16 cellular contexts compared by ENCODE assay signal in the genomic region with DNA sequence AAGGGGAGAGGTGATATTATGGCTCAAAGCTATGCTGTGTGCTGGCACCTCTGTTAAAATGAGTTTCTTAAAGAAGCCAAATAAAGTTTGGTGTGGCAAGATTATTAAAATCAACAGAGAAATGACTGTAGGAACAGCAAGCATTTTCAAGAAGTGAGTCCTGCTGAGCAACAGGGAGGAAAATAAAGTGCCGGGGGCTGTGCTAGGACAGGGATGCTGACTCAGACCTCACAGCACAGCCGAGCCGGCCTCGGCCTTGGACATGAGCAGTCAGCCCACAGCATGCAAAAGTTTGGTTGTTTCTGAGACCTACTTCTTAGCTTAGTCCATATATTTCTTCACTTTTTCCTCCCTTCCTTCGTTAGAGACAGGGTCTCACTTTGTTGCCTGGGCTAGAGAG. TPM values are rescaled to one million over a fixed set of nuclear protein-coding genes. Genes with fewer than 3 reads are reported as not detected.
DNase-seq lines count a peak whose midpoint lies in the region; ATAC-seq and TF ChIP-seq lines count a peak whose summit lies in the region.
"Had no signal": no experiment of that assay in that cellular context is flagged by ENCODE, and none has a peak within 500 bp of the region (broad histone marks: within the 10 kb centered on the region; RNA-seq: fewer than 3 reads in every experiment).

No MANE protein-coding gene starts in this region.

- intact Hi-C loops in tibial artery (cut with DNase I; ENCODE audit: low total_unique reads) (no loop called here), aorta (cut with DNase I) (no loop called here)

- peak; percentile 51 for DNase-seq in HK-2 (ENCODE audit: unreplicated experiment)
- peak; percentile 83 for DNase-seq in adipocyte (ENCODE audit: low read depth)
- DNase-seq in fibroblast of peridontal ligament (ENCODE audit: extremely low read depth): peak; percentile 71
- DNase-seq in NCI-H1092 treated with DMSO at 0.1 percent for 48 hours (lab: John Stamatoyannopoulos, UW): no peak
- no peak for DNase-seq in tibial artery
- DNase-seq in aorta: no peak
- DNase-seq: activated CD4-positive, alpha-beta T cell treated with anti-CD3 and anti-CD28 coated beads, Interleukin-2, amount 10 ng/mL, durations not matched to agents 7 days and 5 days; activated T-cell treated with anti-CD3 and anti-CD28 coated beads, Interleukin-2, amount 50 U/mL, for 4 hours; glutamatergic neuron; left colon; NCI-H1436 treated with DMSO at 0.1 percent for 48 hours had no signal

- H3K4me2 ChIP-seq in skeletal muscle satellite cell (ENCODE audit: low read length): peak overlapping the region; percentile 22
- H3K4me2 ChIP-seq: PC-9 had no signal

- WGBS in aorta, 2 donors: 59 to 65% methylated on average over 5 of the region's 5 CpGs

- TF ChIP-seq CTCF in tibial artery (IDR thresholded peaks at IDR 0.05): no peak

- H3K27me3 ChIP-seq in adipocyte (replicated peaks; ENCODE audit: control insufficient read depth, insufficient read depth, low read length): no peaks in the 10 kb centered on the region
- H3K27me3 ChIP-seq in skeletal muscle satellite cell (ENCODE audit: control insufficient read depth, insufficient read depth, low read length): no peaks in the 10 kb centered on the region
- H3K27me3 ChIP-seq in tibial artery: no peaks in the 10 kb centered on the region
- no peaks in the 10 kb centered on the region for H3K27me3 ChIP-seq in aorta (ENCODE audit: control insufficient read depth in 1 of 2, insufficient read depth in 2 of 2, low read length in 1 of 2)

- H3K9ac ChIP-seq in adipocyte (ENCODE audit: low read length) (peak overlapping the region; percentile 46), skeletal muscle satellite cell (ENCODE audit: low read depth, low read length) (no peak overlapping the region)

- H3K27ac ChIP-seq in tibial artery (no peak overlapping the region), aorta (ENCODE audit: low read depth in 1 of 2, low read length in 2 of 2) (no peak overlapping the region)
- H3K27ac ChIP-seq: PC-9 had no signal

- ATAC-seq in HG03135 (IDR thresholded peaks at IDR 0.05; ENCODE audit: unreplicated experiment): no peak
- ATAC-seq in aorta (ENCODE audit: low FRiP score): no peak
- ATAC-seq: activated T-cell treated with anti-CD3 and anti-CD28 coated beads, Interleukin-2, amount 50 U/mL, for 4 hours; HepG2; left colon had no signal

- peaks cover 25% of the 10 kb centered on the region for H3K4me1 ChIP-seq in adipocyte (ENCODE audit: control insufficient read depth, insufficient read depth, low read length)
- H3K4me1 ChIP-seq in skeletal muscle satellite cell (ENCODE audit: control insufficient read depth, insufficient read depth, low read length): peaks cover 28% of the 10 kb centered on the region
- H3K4me1 ChIP-seq in tibial artery: no peaks in the 10 kb centered on the region
- no peaks in the 10 kb centered on the region for H3K4me1 ChIP-seq in aorta (ENCODE audit: control insufficient read depth in 1 of 2, insufficient read depth in 2 of 2, low read length in 2 of 2)

- H3K9me3 ChIP-seq in adipocyte (ENCODE audit: control insufficient read depth, low read length): no peaks in the 10 kb centered on the region
- no peaks in the 10 kb centered on the region for H3K9me3 ChIP-seq in skeletal muscle satellite cell (replicated peaks; ENCODE audit: low read length)
- no peaks in the 10 kb centered on the region for H3K9me3 ChIP-seq in tibial artery
- no peaks in the 10 kb centered on the region for H3K9me3 ChIP-seq in aorta (ENCODE audit: control insufficient read depth, low read length)

- H3K36me3 ChIP-seq in adipocyte (ENCODE audit: control insufficient read depth, insufficient read depth, low read length, severe bottlenecking): no peaks in the 10 kb centered on the region
- no peaks in the 10 kb centered on the region for H3K36me3 ChIP-seq in skeletal muscle satellite cell (ENCODE audit: insufficient read depth, low read length)
- no peaks in the 10 kb centered on the region for H3K36me3 ChIP-seq in tibial artery
- no peaks in the 10 kb centered on the region for H3K36me3 ChIP-seq in aorta (ENCODE audit: control insufficient read depth in 1 of 2, insufficient read depth in 2 of 2, low read length in 1 of 2)

- H3K4me3 ChIP-seq in adipocyte (ENCODE audit: low read length) (no peak overlapping the region), skeletal muscle satellite cell (ENCODE audit: low read length) (no peak overlapping the region), tibial artery (no peak overlapping the region), aorta (ENCODE audit: low read length in 2 of 2) (no peak overlapping the region)
- H3K4me3 ChIP-seq: PC-9, skin epidermis had no signal

RNA-seq across cellular contexts. Expression of gene CNIH3, which starts 19.2 kb away (rescaled TPM):
- total RNA-seq in skeletal muscle satellite cell (2012; rRNA removed): 1.5 and 2.8 TPM in 2 replicates
- total RNA-seq in aorta: 1 to 10 TPM; 2.4 to 3.4 TPM
- polyA plus RNA-seq in aorta: 1 to 10 TPM; 3.3 to 8.2 TPM

Comparison
In these comparisons a context has a peak if more than half of its experiments do, and no peak if none do; other contexts are left out.
1. DNase-seq: peak in HK-2 (single experiment), adipocyte (single experiment) and fibroblast of peridontal ligament (single experiment); none in NCI-H1092 treated with DMSO at 0.1 percent for 48 hours (single experiment), tibial artery (0 of 2) and aorta (0 of 2).